In genomic region chr10:78533776-78534175, GRCh38 we compare ENCODE assay signal across 20 cellular contexts.
DNase-seq lines count a peak whose midpoint lies in the region; ATAC-seq, FAIRE-seq and TF ChIP-seq lines count a peak whose summit lies in the region.
"Had no signal": no experiment of that assay in that cellular context is flagged by ENCODE, and none has a peak within 500 bp of the region (broad histone marks: within the 10 kb centered on the region; RNA-seq: fewer than 3 reads in every experiment).

No MANE protein-coding gene starts in this region.

- FAIRE-seq in bronchial epithelial cell (lab: Jason Lieb, UNC), result peak; percentile 83
- FAIRE-seq: GM12878 had no signal

- no peaks in the 10 kb centered on the region for H3K27me3 ChIP-seq in bronchial epithelial cell (ENCODE audit: control insufficient read depth, insufficient read depth, low read length)
- H3K27me3 ChIP-seq in vagina, result no peaks in the 10 kb centered on the region
- H3K27me3 ChIP-seq: BLaER1 had no signal

- H3K4me1 ChIP-seq in HEK293 (ENCODE audit: control insufficient read depth, insufficient read depth, low read length), result no peaks in the 10 kb centered on the region; the same call in 1 of the 2 replicates
- H3K4me1 ChIP-seq in vagina, result no peaks in the 10 kb centered on the region
- H3K4me1 ChIP-seq: HAP-1 had no signal

- peaks cover 2% of the 10 kb centered on the region for H3K27me3 Mint-ChIP-seq in activated CD4-positive, alpha-beta T cell treated with anti-CD3 and anti-CD28 coated beads, Interleukin-2, amount 10 ng/mL, durations not matched to agents 7 days and 5 days

- H3K36me3 ChIP-seq in HEK293 (ENCODE audit: control insufficient read depth in 2 of 2, insufficient read depth in 1 of 2, low read length in 2 of 2), result no peaks in the 10 kb centered on the region
- no peaks in the 10 kb centered on the region for H3K36me3 ChIP-seq in bronchial epithelial cell (ENCODE audit: control insufficient read depth, insufficient read depth, low read length)
- no peaks in the 10 kb centered on the region for H3K36me3 ChIP-seq in vagina
- H3K36me3 ChIP-seq: BLaER1, HAP-1 had no signal

- intact Hi-C loops in vagina (cut with DNase I), result no loop called here

- H3K9me3 ChIP-seq in HEK293 (ENCODE audit: control insufficient read depth, insufficient read depth, low read depth, low read length), result no peaks in the 10 kb centered on the region
- no peaks in the 10 kb centered on the region for H3K9me3 ChIP-seq in vagina
- H3K9me3 ChIP-seq: BLaER1, HAP-1 had no signal

- no peaks in the 10 kb centered on the region for H3K9me3 Mint-ChIP-seq in activated CD4-positive, alpha-beta T cell treated with anti-CD3 and anti-CD28 coated beads, Interleukin-2, amount 10 ng/mL, durations not matched to agents 7 days and 5 days
- H3K9me3 Mint-ChIP-seq: CD14-positive monocyte, HFFc6, IgD-negative memory B cell had no signal

- H3K4me3 ChIP-seq in HEK293 (ENCODE audit: low read depth, low read length) (no peak overlapping the region), bronchial epithelial cell (ENCODE audit: low read depth, low read length) (no peak overlapping the region), vagina (no peak overlapping the region)
- H3K4me3 ChIP-seq: BLaER1, GM12878, HAP-1 had no signal

- DNase-seq in bronchial epithelial cell (ENCODE audit: low read depth) (no peak), islet precursor cell (peak; percentile 44), vagina (ENCODE audit: extremely low spot score in 2 of 2) (no peak), COR-L47 (lab: John Stamatoyannopoulos, UW) (no peak)
- no peak for DNase-seq in activated CD4-positive, alpha-beta T cell treated with anti-CD3 and anti-CD28 coated beads, Interleukin-2, amount 10 ng/mL, durations not matched to agents 7 days and 5 days
- DNase-seq: 8988T; CD4-positive, alpha-beta memory T cell; DMS 273 treated with DMSO at 0.1 percent for 48 hours; DMS53; DND-41; EL; HFFc6 had no signal

- no peak overlapping the region for H3K27ac Mint-ChIP-seq in activated CD4-positive, alpha-beta T cell treated with anti-CD3 and anti-CD28 coated beads, Interleukin-2, amount 10 ng/mL, durations not matched to agents 7 days and 5 days
- H3K27ac Mint-ChIP-seq: CD4-positive, alpha-beta memory T cell; HFFc6; IgD-negative memory B cell had no signal

- H3K36me3 Mint-ChIP-seq in activated CD4-positive, alpha-beta T cell treated with anti-CD3 and anti-CD28 coated beads, Interleukin-2, amount 10 ng/mL, durations not matched to agents 7 days and 5 days (ENCODE audit: low read depth), result no peaks in the 10 kb centered on the region
- H3K36me3 Mint-ChIP-seq: CD14-positive monocyte; CD4-positive, alpha-beta memory T cell; IgD-negative memory B cell had no signal

- H3K4me1 Mint-ChIP-seq in activated CD4-positive, alpha-beta T cell treated with anti-CD3 and anti-CD28 coated beads, Interleukin-2, amount 10 ng/mL, durations not matched to agents 7 days and 5 days, result peaks cover 4% of the 10 kb centered on the region
- H3K4me1 Mint-ChIP-seq: CD4-positive, alpha-beta memory T cell; IgD-negative memory B cell had no signal

- no peak overlapping the region for H3K27ac ChIP-seq in HEK293 (ENCODE audit: extremely low read depth, low read depth, low read length)
- H3K27ac ChIP-seq in vagina, result peak overlapping the region; percentile 57
- H3K27ac ChIP-seq: BLaER1, HL-60 had no signal

- no peak for ATAC-seq in GM19395 (IDR thresholded peaks at IDR 0.05; ENCODE audit: unreplicated experiment)
- ATAC-seq: GM12878 had no signal

- no peak overlapping the region for H3K4me3 Mint-ChIP-seq in activated CD4-positive, alpha-beta T cell treated with anti-CD3 and anti-CD28 coated beads, Interleukin-2, amount 10 ng/mL, durations not matched to agents 7 days and 5 days
- H3K4me3 Mint-ChIP-seq: CD14-positive monocyte; CD4-positive, alpha-beta memory T cell; HFFc6; IgD-negative memory B cell had no signal

- POLR2A ChIA-PET in HEK293 (lab: Yijun Ruan, JAX), result no interaction called here
- POLR2A ChIA-PET in activated CD4-positive, alpha-beta T cell treated with anti-CD3 and anti-CD28 coated beads, Interleukin-2, amount 10 ng/mL, durations not matched to agents 7 days and 5 days (lab: Charles Lee), result no interaction called here

- CTCF ChIA-PET in HEK293 (lab: Yijun Ruan, JAX), result interaction anchor here (0.6 to 0.8 kb wide), 2 partner anchors 76 to 346 kb away, joined by 3 read pairs; no protein-coding TSS in a partner anchor
- CTCF ChIA-PET in activated CD4-positive, alpha-beta T cell treated with anti-CD3 and anti-CD28 coated beads, Interleukin-2, amount 10 ng/mL, durations not matched to agents 7 days and 5 days (lab: Charles Lee), result no interaction called here

- no peak for TF ChIP-seq CTCF in HEK293 (tag by site-specific recombination; IDR thresholded peaks at IDR 0.05)
- TF ChIP-seq CTCF in bronchial epithelial cell (IDR thresholded peaks at IDR 0.05; ENCODE audit: insufficient read depth, low read length, severe bottlenecking), result no peak
- TF ChIP-seq CTCF in vagina (IDR thresholded peaks at IDR 0.05), result no peak

- TF ChIP-seq POLR2A in vagina (IDR thresholded peaks at IDR 0.05), result no peak

TF ChIP-seq in HEK293, 187 proteins besides CTCF, POLR2A, EP300 and RAD21:
- TF ChIP-seq REST (tag by site-specific recombination; IDR thresholded peaks at IDR 0.05) (no peak), ZNF426 (tag by site-specific recombination; IDR thresholded peaks at IDR 0.05) (no peak), ZNF341 (tag by site-specific recombination; IDR thresholded peaks at IDR 0.05; ENCODE audit: low read depth) (0 out of 2 replicates have a peak, but pooled peaks have one; percentile 10)
